Comparison of ENCODE assay signal across 25 cellular contexts in genomic region chr7:107355616-107356015, GRCh38.
DNase-seq lines count a peak whose midpoint lies in the region; ATAC-seq and TF ChIP-seq lines count a peak whose summit lies in the region.
"Had no signal": no experiment of that assay in that cellular context is flagged by ENCODE, and none has a peak within 500 bp of the region (broad histone marks: within the 10 kb centered on the region; RNA-seq: fewer than 3 reads in every experiment).

No MANE protein-coding gene starts in this region.

- in situ Hi-C loops in ACHN (cut with HindIII; ENCODE audit: low pct_ligation_motif_present, low pct_unique_long_range_greater_than_20kb, low sequenced_read_pairs) = no loop called here
- in situ Hi-C loops in GM23248 (cut with MboI) = no loop called here
- in situ Hi-C loops in astrocyte of the cerebellum (cut with HindIII; ENCODE audit: low sequenced_read_pairs) = no loop called here

- peaks cover 7% of the 10 kb centered on the region for H3F3A ChIP-seq in GM23248 (ENCODE audit: insufficient read depth)

- H3K36me3 ChIP-seq in GM23248 (ENCODE audit: low read depth) = no peaks in the 10 kb centered on the region

- H3K27ac Mint-ChIP-seq in effector memory CD8-positive, alpha-beta T cell = no peak overlapping the region
- H3K27ac Mint-ChIP-seq: activated naive CD8-positive, alpha-beta T cell; CD8-positive, alpha-beta memory T cell; mesothelial cell of epicardium had no signal

- DNase-seq in ACHN (peak; percentile 27), GM23248 (peak; percentile 43), astrocyte of the cerebellum (ENCODE audit: low read depth) (peak; percentile 18), iris pigment epithelial cell (ENCODE audit: low read depth) (peak; percentile 28), putamen (ENCODE audit: low spot score) (no peak), activated T-cell treated with anti-CD3 and anti-CD28 coated beads for 4 hours (no peak)
- no peak for DNase-seq in effector memory CD8-positive, alpha-beta T cell
- DNase-seq: activated CD4-positive, CD25-positive, alpha-beta regulatory T cell treated with anti-CD3 and anti-CD28 coated beads, Interleukin-2, amount 50 U/mL, for 72 hours; activated CD8-positive, alpha-beta memory T cell treated with anti-CD3 and anti-CD28 coated beads for 24 hours; CD8-positive, alpha-beta memory T cell; esophagus squamous epithelium; kidney; NCI-H1092 treated with DMSO at 0.1 percent for 48 hours; NCI-H2107; NCI-H524 treated with DMSO at 0.1 percent for 48 hours; right cardiac atrium; stimulated activated naive CD8-positive, alpha-beta T cell treated with anti-CD3 and anti-CD28 coated beads, Interleukin-15, Interleukin-2, amounts not matched to agents 100 U/mL and 50 U/mL, for 24 hours; T-helper 9 cell; upper lobe of left lung had no signal

- H3K79me2 ChIP-seq in GM23248 (ENCODE audit: insufficient read depth) = no peaks in the 10 kb centered on the region
- H3K79me2 ChIP-seq: hepatocyte had no signal

- H3K4me2 ChIP-seq in GM23248 (ENCODE audit: unreplicated experiment) = peak overlapping the region; percentile 14
- H3K4me2 ChIP-seq: hepatocyte, KMS-11 had no signal

- H3K27me3 Mint-ChIP-seq in effector memory CD8-positive, alpha-beta T cell = no peaks in the 10 kb centered on the region
- H3K27me3 Mint-ChIP-seq: activated naive CD8-positive, alpha-beta T cell; CD8-positive, alpha-beta memory T cell had no signal

- H3K27ac ChIP-seq in GM23248 = peak overlapping the region; percentile 25; the same call in 1 of the 2 replicates
- H3K27ac ChIP-seq: esophagus squamous epithelium, hepatocyte, KMS-11, SK-N-MC, upper lobe of left lung had no signal

- H3K9ac ChIP-seq in GM23248 = no peak overlapping the region
- H3K9ac ChIP-seq: KMS-11 had no signal

- no peaks in the 10 kb centered on the region for H3K9me2 ChIP-seq in GM23248 (ENCODE audit: insufficient read depth)

- WGBS in GM23248 (ENCODE audit: low coverage in 1 of 2, low lambda C conversion rate in 2 of 2, missing lambda C conversion rate in 2 of 2), 2 experiments = 95 to 98% methylated on average over 2 of the region's 2 CpGs

- H3K4me3 ChIP-seq in GM23248 = no peak overlapping the region
- H3K4me3 ChIP-seq in astrocyte of the cerebellum (ENCODE audit: low read depth, low read length) = no peak overlapping the region
- H3K4me3 ChIP-seq: esophagus squamous epithelium, hepatocyte, SK-N-MC, upper lobe of left lung had no signal

- no peak for TF ChIP-seq CTCF in astrocyte of the cerebellum (IDR thresholded peaks at IDR 0.05; ENCODE audit: low read depth, low read length, missing control alignments)

- no peaks in the 10 kb centered on the region for H3K9me3 ChIP-seq in GM23248 (ENCODE audit: low read depth)
- H3K9me3 ChIP-seq: upper lobe of left lung had no signal

- peaks cover 5% of the 10 kb centered on the region for H3K36me3 Mint-ChIP-seq in effector memory CD8-positive, alpha-beta T cell (ENCODE audit: insufficient read depth)

- no peak overlapping the region for H2AFZ ChIP-seq in GM23248
- H2AFZ ChIP-seq: hepatocyte had no signal

- no peak for ATAC-seq in effector memory CD8-positive, alpha-beta T cell (replicated peaks)
- ATAC-seq in GM21619 (IDR thresholded peaks at IDR 0.05; ENCODE audit: unreplicated experiment) = no peak
- ATAC-seq: right cardiac atrium; stimulated activated naive CD8-positive, alpha-beta T cell treated with anti-CD3 and anti-CD28 coated beads, Interleukin-15, Interleukin-2, amounts not matched to agents 100 U/mL and 50 U/mL, for 24 hours had no signal

- no peaks in the 10 kb centered on the region for H3K9me3 Mint-ChIP-seq in effector memory CD8-positive, alpha-beta T cell
- H3K9me3 Mint-ChIP-seq: CD8-positive, alpha-beta memory T cell had no signal

- H3K4me1 Mint-ChIP-seq in effector memory CD8-positive, alpha-beta T cell (ENCODE audit: low read depth in 2 of 2) = no peaks in the 10 kb centered on the region
- H3K4me1 Mint-ChIP-seq: CD8-positive, alpha-beta memory T cell; mesothelial cell of epicardium had no signal

- peaks cover 16% of the 10 kb centered on the region for H3K4me1 ChIP-seq in GM23248 (ENCODE audit: insufficient read depth)
- H3K4me1 ChIP-seq: esophagus squamous epithelium, upper lobe of left lung had no signal

- H4K20me1 ChIP-seq in GM23248 (ENCODE audit: insufficient read depth) = no peaks in the 10 kb centered on the region

- no peak overlapping the region for H3K4me3 Mint-ChIP-seq in effector memory CD8-positive, alpha-beta T cell
- H3K4me3 Mint-ChIP-seq: activated naive CD8-positive, alpha-beta T cell; CD8-positive, alpha-beta memory T cell; mesothelial cell of epicardium had no signal

- no peaks in the 10 kb centered on the region for H3K27me3 ChIP-seq in GM23248 (replicated peaks; ENCODE audit: insufficient read depth)
- H3K27me3 ChIP-seq: esophagus squamous epithelium, hepatocyte, upper lobe of left lung had no signal

Comparison
In these comparisons a context has a peak if more than half of its experiments do, and no peak if none do; other contexts are left out.
1. DNase-seq: peak in ACHN (single experiment), GM23248 (single experiment), astrocyte of the cerebellum (single experiment) and iris pigment epithelial cell (single experiment); none in effector memory CD8-positive, alpha-beta T cell (0 of 3), putamen (single experiment) and activated T-cell treated with anti-CD3 and anti-CD28 coated beads for 4 hours (single experiment).